In genomic region chr19:15468675-15469512, GRCh38 we compare ENCODE assay signal across 1 cellular context.
TF ChIP-seq lines count a peak whose summit lies in the region.

No MANE protein-coding gene starts in this region.

TF ChIP-seq in HepG2, 621 proteins besides CTCF, POLR2A, EP300 and RAD21 (continued from another document):
- no peak for TF ChIP-seq ZNF737 (CRISPR knock-in tag; IDR thresholded peaks at IDR 0.05; ENCODE audit: borderline replicate concordance)
- TF ChIP-seq EZH2 (conservative IDR thresholded peaks at IDR 0.05; ENCODE audit: low read depth, low read length): no peak
- TF ChIP-seq, protein P1, sequence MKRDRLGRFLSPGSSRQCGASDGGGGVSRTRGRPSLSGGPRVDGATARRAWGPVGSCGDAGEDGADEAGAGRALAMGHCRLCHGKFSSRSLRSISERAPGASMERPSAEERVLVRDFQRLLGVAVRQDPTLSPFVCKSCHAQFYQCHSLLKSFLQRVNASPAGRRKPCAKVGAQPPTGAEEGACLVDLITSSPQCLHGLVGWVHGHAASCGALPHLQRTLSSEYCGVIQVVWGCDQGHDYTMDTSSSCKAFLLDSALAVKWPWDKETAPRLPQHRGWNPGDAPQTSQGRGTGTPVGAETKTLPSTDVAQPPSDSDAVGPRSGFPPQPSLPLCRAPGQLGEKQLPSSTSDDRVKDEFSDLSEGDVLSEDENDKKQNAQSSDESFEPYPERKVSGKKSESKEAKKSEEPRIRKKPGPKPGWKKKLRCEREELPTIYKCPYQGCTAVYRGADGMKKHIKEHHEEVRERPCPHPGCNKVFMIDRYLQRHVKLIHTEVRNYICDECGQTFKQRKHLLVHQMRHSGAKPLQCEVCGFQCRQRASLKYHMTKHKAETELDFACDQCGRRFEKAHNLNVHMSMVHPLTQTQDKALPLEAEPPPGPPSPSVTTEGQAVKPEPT (CRISPR knock-in tag; IDR thresholded peaks at IDR 0.05; ENCODE audit: low read depth): no peak
- no peak for TF ChIP-seq ZKSCAN5 (CRISPR knock-in tag; IDR thresholded peaks at IDR 0.05)
- TF ChIP-seq MAFF (IDR thresholded peaks at IDR 0.05; ENCODE audit: low read depth, low read length): no peak
- TF ChIP-seq, protein P2, sequence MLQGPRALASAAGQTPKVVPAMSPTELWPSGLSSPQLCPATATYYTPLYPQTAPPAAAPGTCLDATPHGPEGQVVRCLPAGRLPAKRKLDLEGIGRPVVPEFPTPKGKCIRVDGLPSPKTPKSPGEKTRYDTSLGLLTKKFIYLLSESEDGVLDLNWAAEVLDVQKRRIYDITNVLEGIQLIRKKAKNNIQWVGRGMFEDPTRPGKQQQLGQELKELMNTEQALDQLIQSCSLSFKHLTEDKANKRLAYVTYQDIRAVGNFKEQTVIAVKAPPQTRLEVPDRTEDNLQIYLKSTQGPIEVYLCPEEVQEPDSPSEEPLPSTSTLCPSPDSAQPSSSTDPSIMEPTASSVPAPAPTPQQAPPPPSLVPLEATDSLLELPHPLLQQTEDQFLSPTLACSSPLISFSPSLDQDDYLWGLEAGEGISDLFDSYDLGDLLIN (CRISPR knock-in tag; IDR thresholded peaks at IDR 0.05; ENCODE audit: borderline replicate concordance): no peak
- TF ChIP-seq ZNF547 (CRISPR knock-in tag; IDR thresholded peaks at IDR 0.05): no peak
- no peak for TF ChIP-seq ZNF30 (CRISPR knock-in tag; IDR thresholded peaks at IDR 0.05)
- no peak for TF ChIP-seq ZNF12 (CRISPR knock-in tag; IDR thresholded peaks at IDR 0.05)
- TF ChIP-seq ATAD3A (CRISPR knock-in tag; IDR thresholded peaks at IDR 0.05): no peak
- TF ChIP-seq AGO2 (optimal IDR thresholded peaks at IDR 0.05; ENCODE audit: low read depth, low read length): no peak
- TF ChIP-seq RXRB (CRISPR knock-in tag; IDR thresholded peaks at IDR 0.05; ENCODE audit: borderline replicate concordance): peak; percentile 62
- TF ChIP-seq, protein P3, sequence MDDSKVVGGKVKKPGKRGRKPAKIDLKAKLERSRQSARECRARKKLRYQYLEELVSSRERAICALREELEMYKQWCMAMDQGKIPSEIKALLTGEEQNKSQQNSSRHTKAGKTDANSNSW (CRISPR knock-in tag; IDR thresholded peaks at IDR 0.05; ENCODE audit: borderline replicate concordance): no peak
- no peak for TF ChIP-seq ZNF124 (CRISPR knock-in tag; IDR thresholded peaks at IDR 0.05)
- TF ChIP-seq, protein P4, sequence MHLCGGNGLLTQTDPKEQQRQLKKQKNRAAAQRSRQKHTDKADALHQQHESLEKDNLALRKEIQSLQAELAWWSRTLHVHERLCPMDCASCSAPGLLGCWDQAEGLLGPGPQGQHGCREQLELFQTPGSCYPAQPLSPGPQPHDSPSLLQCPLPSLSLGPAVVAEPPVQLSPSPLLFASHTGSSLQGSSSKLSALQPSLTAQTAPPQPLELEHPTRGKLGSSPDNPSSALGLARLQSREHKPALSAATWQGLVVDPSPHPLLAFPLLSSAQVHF (CRISPR knock-in tag; IDR thresholded peaks at IDR 0.05): no peak
- TF ChIP-seq PHB2 (IDR thresholded peaks at IDR 0.05; ENCODE audit: partially characterized antibody): no peak
- TF ChIP-seq PITX1 (CRISPR knock-in tag; IDR thresholded peaks at IDR 0.05): peak; percentile 92
- TF ChIP-seq ZNF772 (CRISPR knock-in tag; IDR thresholded peaks at IDR 0.05): no peak
- no peak for TF ChIP-seq PBX2 (CRISPR knock-in tag; IDR thresholded peaks at IDR 0.05)
- TF ChIP-seq BCL6 (CRISPR knock-in tag; IDR thresholded peaks at IDR 0.05): peak; percentile 60
- TF ChIP-seq SAP130 (CRISPR knock-in tag; IDR thresholded peaks at IDR 0.05; ENCODE audit: low read depth): no peak
- TF ChIP-seq NFKBIZ (CRISPR knock-in tag; IDR thresholded peaks at IDR 0.05): no peak
- no peak for TF ChIP-seq ZNF432 (CRISPR knock-in tag; IDR thresholded peaks at IDR 0.05; ENCODE audit: borderline replicate concordance)
- TF ChIP-seq ZNF460 (CRISPR knock-in tag; IDR thresholded peaks at IDR 0.05; ENCODE audit: borderline replicate concordance): peak; percentile 17; the same call in 1 of the 2 replicates
- TF ChIP-seq RXRA (CRISPR knock-in tag; IDR thresholded peaks at IDR 0.05): peak; percentile 91
- TF ChIP-seq ESRRA (CRISPR knock-in tag; IDR thresholded peaks at IDR 0.05; ENCODE audit: low read depth): peak; percentile 85; the same call in 1 of the 2 replicates
- TF ChIP-seq TEF (CRISPR knock-in tag; IDR thresholded peaks at IDR 0.05): no peak
- no peak for TF ChIP-seq ZNF160 (CRISPR knock-in tag; IDR thresholded peaks at IDR 0.05)
- no peak for TF ChIP-seq U2AF1 (optimal IDR thresholded peaks at IDR 0.05; ENCODE audit: low read depth, low read length)
- TF ChIP-seq CC2D1A (CRISPR knock-in tag; IDR thresholded peaks at IDR 0.05): no peak
- TF ChIP-seq WIZ (CRISPR knock-in tag; IDR thresholded peaks at IDR 0.05): no peak
- TF ChIP-seq, protein P5, sequence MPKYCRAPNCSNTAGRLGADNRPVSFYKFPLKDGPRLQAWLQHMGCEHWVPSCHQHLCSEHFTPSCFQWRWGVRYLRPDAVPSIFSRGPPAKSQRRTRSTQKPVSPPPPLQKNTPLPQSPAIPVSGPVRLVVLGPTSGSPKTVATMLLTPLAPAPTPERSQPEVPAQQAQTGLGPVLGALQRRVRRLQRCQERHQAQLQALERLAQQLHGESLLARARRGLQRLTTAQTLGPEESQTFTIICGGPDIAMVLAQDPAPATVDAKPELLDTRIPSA (CRISPR knock-in tag; IDR thresholded peaks at IDR 0.05; ENCODE audit: borderline replicate concordance): no peak
- no peak for TF ChIP-seq PAWR (CRISPR knock-in tag; IDR thresholded peaks at IDR 0.05; ENCODE audit: borderline replicate concordance)
- no peak for TF ChIP-seq JUNB (CRISPR knock-in tag; IDR thresholded peaks at IDR 0.05; ENCODE audit: borderline replicate concordance)
- no peak for TF ChIP-seq SATB2 (CRISPR knock-in tag; IDR thresholded peaks at IDR 0.05)
- TF ChIP-seq, protein P6, sequence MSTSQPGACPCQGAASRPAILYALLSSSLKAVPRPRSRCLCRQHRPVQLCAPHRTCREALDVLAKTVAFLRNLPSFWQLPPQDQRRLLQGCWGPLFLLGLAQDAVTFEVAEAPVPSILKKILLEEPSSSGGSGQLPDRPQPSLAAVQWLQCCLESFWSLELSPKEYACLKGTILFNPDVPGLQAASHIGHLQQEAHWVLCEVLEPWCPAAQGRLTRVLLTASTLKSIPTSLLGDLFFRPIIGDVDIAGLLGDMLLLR (CRISPR knock-in tag; IDR thresholded peaks at IDR 0.05): no peak
- TF ChIP-seq SOX13 (IDR thresholded peaks at IDR 0.05): no peak
- TF ChIP-seq SOX13 (CRISPR knock-in tag; conservative IDR thresholded peaks at IDR 0.05 in 1 of 2, IDR thresholded peaks at IDR 0.05 in 1 of 2): peak in 1 of 2 experiments; percentile 49; a peak in 1 of 4 replicates
- TF ChIP-seq HNRNPUL1 (IDR thresholded peaks at IDR 0.05; ENCODE audit: low read depth, low read length): no peak
- no peak for TF ChIP-seq KDM3A (CRISPR knock-in tag; IDR thresholded peaks at IDR 0.05; ENCODE audit: low read depth)
- TF ChIP-seq ZNF234 (CRISPR knock-in tag; conservative IDR thresholded peaks at IDR 0.05): no peak
- TF ChIP-seq ZNF121 (CRISPR knock-in tag; IDR thresholded peaks at IDR 0.05): 0 out of 2 replicates have a peak, but pooled peaks have one; percentile 28
